34 cellular contexts compared by ENCODE assay signal in the genomic region with DNA sequence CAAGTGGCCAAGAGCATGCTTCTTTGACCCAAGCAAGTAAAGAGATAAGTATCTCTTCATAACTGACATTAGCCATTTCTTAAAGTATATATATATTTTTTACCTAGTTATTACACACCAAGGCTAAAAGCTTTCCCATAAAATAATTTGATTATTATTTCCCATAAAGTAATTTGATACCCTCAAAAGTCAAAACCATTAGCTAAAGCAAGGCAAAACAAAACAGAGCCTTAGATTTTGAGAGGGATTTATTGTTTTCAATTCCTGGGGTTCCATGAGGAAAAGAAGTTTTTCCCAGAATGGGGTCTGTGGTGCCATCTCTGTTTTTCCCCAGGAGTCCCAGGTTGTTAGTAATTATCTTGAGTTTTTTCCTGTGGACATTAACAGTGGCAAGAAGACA.
"Had no signal": no experiment of that assay in that cellular context is flagged by ENCODE, and none has a peak within 500 bp of the region (broad histone marks: within the 10 kb centered on the region; RNA-seq: fewer than 3 reads in every experiment).

No MANE protein-coding gene starts in this region.

- H3K36me3 ChIP-seq: MG63 had no signal

- DNase-seq: Karpas-422, Kasumi-1, MG63, MM.1S, MV-4-11, NCI-H1048, NCI-H1092, NCI-H1092 treated with DMSO at 0.1 percent for 48 hours, NCI-H1105, NCI-H1105 treated with DMSO at 0.1 percent for 48 hours, NCI-H1417, NCI-H1417 treated with DMSO at 0.1 percent for 48 hours, NCI-H1436, NCI-H1436 treated with DMSO at 0.1 percent for 48 hours, NCI-H146, NCI-H1694, NCI-H1694 treated with DMSO at 0.1 percent for 48 hours, NCI-H187, NCI-H187 treated with DMSO at 0.1 percent for 48 hours, NCI-H1930, NCI-H2029, NCI-H2029 treated with DMSO at 0.1 percent for 48 hours, NCI-H2081, NCI-H2081 treated with DMSO at 0.1 percent for 48 hours, NCI-H2107, NCI-H2171, NCI-H2171 treated with DMSO at 0.1 percent for 48 hours, NCI-H2227 treated with DMSO at 0.1 percent for 48 hours, NCI-H226, NCI-H345, NCI-H446, NCI-H446 treated with DMSO at 0.1 percent for 48 hours, NCI-H510A, NCI-H510A treated with DMSO at 0.1 percent for 48 hours had no signal

- H3K4me3 ChIP-seq: MG63 had no signal

- H3K27me3 ChIP-seq: MG63 had no signal
